ENCODE assay signal across 20 cellular contexts in genomic region chr16:85543536-85543935, GRCh38.
DNase-seq lines count a peak whose midpoint lies in the region; ATAC-seq, FAIRE-seq and TF ChIP-seq lines count a peak whose summit lies in the region.
"Had no signal": no experiment of that assay in that cellular context is flagged by ENCODE, and none has a peak within 500 bp of the region (broad histone marks: within the 10 kb centered on the region; RNA-seq: fewer than 3 reads in every experiment).

No MANE protein-coding gene starts in this region.

- H3K4me3 Mint-ChIP-seq in CD14-positive monocyte, result no peak overlapping the region
- peak overlapping the region; percentile 13 for H3K4me3 Mint-ChIP-seq in neural progenitor cell
- H3K4me3 Mint-ChIP-seq in progenitor cell of endocrine pancreas (ENCODE audit: low read depth), result no peak overlapping the region
- H3K4me3 Mint-ChIP-seq: CD8-positive, alpha-beta T cell; IgD-negative memory B cell had no signal

- H3K36me3 Mint-ChIP-seq in CD14-positive monocyte (peaks cover 12 to 14% of the 10 kb centered on the region in 2 donors), neural progenitor cell (no peaks in the 10 kb centered on the region), progenitor cell of endocrine pancreas (ENCODE audit: insufficient read depth) (no peaks in the 10 kb centered on the region)
- H3K36me3 Mint-ChIP-seq: CD8-positive, alpha-beta T cell had no signal

- no peak overlapping the region for H2BK5ac ChIP-seq in H1 (ENCODE audit: low read depth, low read length)

- H3K79me1 ChIP-seq in H1 (ENCODE audit: low read depth, low read length), result peaks cover 4% of the 10 kb centered on the region; the same call in 1 of the 2 replicates

- no peak overlapping the region for H3K4ac ChIP-seq in H1 (replicated peaks; ENCODE audit: insufficient read length, low read depth, low read length)

- H3K4me1 Mint-ChIP-seq in CD14-positive monocyte (peaks cover 45% of the 10 kb centered on the region), neural progenitor cell (peaks cover 39% of the 10 kb centered on the region), progenitor cell of endocrine pancreas (ENCODE audit: low read depth) (peaks cover 15% of the 10 kb centered on the region)

- H3K4me2 ChIP-seq in H1 (ENCODE audit: insufficient read depth in 1 of 2, low read depth in 2 of 2, low read length in 2 of 2), result no peak overlapping the region
- H3K4me2 ChIP-seq in neural progenitor cell, result no peak overlapping the region

- no peak overlapping the region for H3K14ac ChIP-seq in H1 (ENCODE audit: insufficient read length)

- H3K23me2 ChIP-seq in H1 (ENCODE audit: low read depth, low read length), result no peaks in the 10 kb centered on the region; the same call in 1 of the 2 replicates

- H2BK20ac ChIP-seq in H1 (ENCODE audit: low read length), result no peak overlapping the region

- H3K27me3 Mint-ChIP-seq in CD14-positive monocyte (ENCODE audit: low read depth in 3 of 3), result peaks cover 0 to 9% (median 1%) of the 10 kb centered on the region in 3 donors
- peaks cover 16% of the 10 kb centered on the region for H3K27me3 Mint-ChIP-seq in neural progenitor cell (ENCODE audit: insufficient read depth, low read depth)
- H3K27me3 Mint-ChIP-seq in progenitor cell of endocrine pancreas, result peaks cover 3% of the 10 kb centered on the region
- H3K27me3 Mint-ChIP-seq: IgD-negative memory B cell had no signal

- no peak overlapping the region for H2BK12ac ChIP-seq in H1 (ENCODE audit: low read depth, low read length)

- no peaks in the 10 kb centered on the region for H3F3A ChIP-seq in neural progenitor cell (ENCODE audit: low read depth)

- no peak for TF ChIP-seq RAD21 in H1 (IDR thresholded peaks at IDR 0.05 in 1 of 2, conservative IDR thresholded peaks at IDR 0.05 in 1 of 2; ENCODE audit: low read depth in 2 of 2, low read length in 2 of 2)

- H2BK15ac ChIP-seq in H1 (ENCODE audit: low read length), result no peak overlapping the region

- peak overlapping the region in 4 of 7 donors; percentile 18 to 46 (median 36) for H3K27ac Mint-ChIP-seq in CD14-positive monocyte
- no peak overlapping the region for H3K27ac Mint-ChIP-seq in neural progenitor cell
- no peak overlapping the region for H3K27ac Mint-ChIP-seq in progenitor cell of endocrine pancreas
- H3K27ac Mint-ChIP-seq: CD8-positive, alpha-beta T cell had no signal

- no peak overlapping the region for H4K5ac ChIP-seq in H1 (ENCODE audit: insufficient read length, low read depth, low read length)

- H3K4me3 ChIP-seq in SJCRH30 (no peak overlapping the region), H1 (ENCODE audit: extremely low read depth in 1 of 4, insufficient read depth in 2 of 4, low read depth in 3 of 4, low read length in 4 of 4) (no peak overlapping the region), neural progenitor cell (no peak overlapping the region)

- POLR2A ChIA-PET in H1 (lab: Charles Lee; ENCODE audit: partially characterized antibody), result interaction anchor here (1.3 kb wide), 1 partner anchor 8 kb away, joined by 3 read pairs; no protein-coding TSS in a partner anchor

- no peak overlapping the region for H4K8ac ChIP-seq in H1 (ENCODE audit: extremely low read depth, insufficient read depth, low read length)

- H3K9me3 ChIP-seq in SJCRH30 (replicated peaks) (peaks cover 6% of the 10 kb centered on the region; the same call in 1 of the 2 replicates), H1 (ENCODE audit: insufficient read depth in 2 of 2, low read depth in 1 of 2, low read length in 1 of 2) (peaks cover 8 to 9% of the 10 kb centered on the region in 2 experiments; a peak in 3 of 4 replicates), neural progenitor cell (ENCODE audit: low read depth) (peaks cover 7% of the 10 kb centered on the region)

- TF ChIP-seq CTCF in CD14-positive monocyte (IDR thresholded peaks at IDR 0.05) (no peak), H1 (IDR thresholded peaks at IDR 0.05; ENCODE audit: control extremely low read depth in 1 of 3, insufficient read depth in 1 of 3, low read depth in 1 of 3, low read length in 3 of 3) (no peak), neural progenitor cell (IDR thresholded peaks at IDR 0.05) (no peak), progenitor cell of endocrine pancreas (IDR thresholded peaks at IDR 0.05; ENCODE audit: unreplicated experiment) (no peak)

- intact Hi-C loops in CD14-positive monocyte (cut with micrococcal nuclease), result no loop called here

- ATAC-seq in GM19397 (IDR thresholded peaks at IDR 0.05; ENCODE audit: unreplicated experiment) (no peak), HG03196 (IDR thresholded peaks at IDR 0.05; ENCODE audit: unreplicated experiment) (no peak)
- ATAC-seq: CD8-positive, alpha-beta T cell had no signal

- H2AK5ac ChIP-seq in H1 (ENCODE audit: low read depth, low read length), result no peak overlapping the region

- TF ChIP-seq EP300 in H1 (IDR thresholded peaks at IDR 0.05; ENCODE audit: borderline replicate concordance in 1 of 2, low read depth in 2 of 2, low read length in 2 of 2), result no peak

- H2BK120ac ChIP-seq in H1 (replicated peaks; ENCODE audit: low read depth, low read length), result no peak overlapping the region

- peak overlapping the region; percentile 53 for H3K27ac ChIP-seq in SJCRH30
- H3K27ac ChIP-seq in H1 (ENCODE audit: low read depth, low read length), result no peak overlapping the region
- no peak overlapping the region for H3K27ac ChIP-seq in neural progenitor cell
- H3K27ac ChIP-seq: C4-2B had no signal

- no peak for FAIRE-seq in H1 (lab: Jason Lieb, UNC)
- FAIRE-seq: D721Med, G401.6, GM12891 had no signal

- CTCF ChIA-PET in H1 (lab: Charles Lee; ENCODE audit: partially characterized antibody), result interaction anchor here (1.4 to 12.9 kb wide), 6 partner anchors 8 to 123 kb away, joined by 4 to 153 read pairs (median 10); no protein-coding TSS in a partner anchor

- H3K79me2 ChIP-seq in H1 (ENCODE audit: control insufficient read depth in 1 of 2, insufficient read depth in 2 of 2, low read length in 2 of 2), result no peaks in the 10 kb centered on the region
- no peaks in the 10 kb centered on the region for H3K79me2 ChIP-seq in neural progenitor cell (ENCODE audit: low read depth)

- H3K18ac ChIP-seq in H1 (ENCODE audit: extremely low read depth, low read length), result no peak overlapping the region

- H3K9ac ChIP-seq in H1 (replicated peaks in 1 of 4; ENCODE audit: extremely low read depth in 1 of 4, low read depth in 3 of 4, low read length in 3 of 4) (no peak overlapping the region), neural progenitor cell (no peak overlapping the region)

- H3K27me3 ChIP-seq in SJCRH30 (no peaks in the 10 kb centered on the region), H1 (replicated peaks in 1 of 4; ENCODE audit: control insufficient read depth in 3 of 4, extremely low read depth in 1 of 4, insufficient read depth in 3 of 4, low read length in 3 of 4) (no peaks in the 10 kb centered on the region), neural progenitor cell (no peaks in the 10 kb centered on the region)

- H3K9me3 Mint-ChIP-seq in CD14-positive monocyte, result peaks cover 5 to 16% (median 9%) of the 10 kb centered on the region in 7 donors
- peaks cover 8% of the 10 kb centered on the region for H3K9me3 Mint-ChIP-seq in neural progenitor cell
- no peaks in the 10 kb centered on the region for H3K9me3 Mint-ChIP-seq in progenitor cell of endocrine pancreas (ENCODE audit: low read depth)
- H3K9me3 Mint-ChIP-seq: CD8-positive, alpha-beta T cell had no signal

- DNase-seq in CD14-positive monocyte (ENCODE audit: low spot score) (no peak), SJCRH30 (peak; percentile 85 to 91), H1 (ENCODE audit: low read depth in 1 of 2, low spot score in 2 of 2) (no peak), neural progenitor cell (ENCODE audit: low spot score) (no peak), NCI-H526 treated with DMSO at 0.1 percent for 48 hours (lab: John Stamatoyannopoulos, UW) (no peak), progenitor cell of endocrine pancreas (ENCODE audit: low spot score, unreplicated experiment) (no peak)
- DNase-seq: ACHN; CD8-positive, alpha-beta T cell; COR-L47; DMS153; DMS79 treated with DMSO at 0.1 percent for 48 hours; EL; HCEC 1CT had no signal

- WGBS in H1 (ENCODE audit: extremely low coverage in 1 of 2, insufficient coverage in 1 of 2, insufficient read length in 1 of 2, insufficient replicate concordance in 2 of 2, low coverage in 1 of 2, low lambda C conversion rate in 2 of 2, missing lambda C conversion rate in 1 of 2), 2 experiments, result 94% methylated on average over 4 of the region's 4 CpGs; no CpG with 5 or more reads in 1 of the 2 experiments

- H2AFZ ChIP-seq in H1 (ENCODE audit: low read length) (no peak overlapping the region), neural progenitor cell (replicated peaks) (no peak overlapping the region)

- H3K23ac ChIP-seq in H1 (ENCODE audit: insufficient read length), result no peak overlapping the region

- peaks cover 38% of the 10 kb centered on the region for H3K4me1 ChIP-seq in SJCRH30
- peaks cover 0 to 14% (median 8%) of the 10 kb centered on the region in 4 experiments; a peak in 6 of 7 replicates for H3K4me1 ChIP-seq in H1 (replicated peaks in 1 of 4; ENCODE audit: control insufficient read depth in 3 of 4, insufficient read depth in 4 of 4, low read length in 3 of 4)
- H3K4me1 ChIP-seq in neural progenitor cell, result peaks cover under 1% of the 10 kb centered on the region

- peak overlapping the region; percentile 41 for H4K91ac ChIP-seq in H1 (replicated peaks; ENCODE audit: insufficient read length, low read length)

- H3K36me3 ChIP-seq in SJCRH30 (no peaks in the 10 kb centered on the region), H1 (ENCODE audit: control insufficient read depth in 2 of 4, insufficient read depth in 4 of 4, low read length in 3 of 4) (no peaks in the 10 kb centered on the region), neural progenitor cell (no peaks in the 10 kb centered on the region)

- no peak for TF ChIP-seq POLR2A in H1 (IDR thresholded peaks at IDR 0.05; ENCODE audit: control extremely low read depth in 1 of 2, low read depth in 2 of 2, low read length in 2 of 2)

- H3K56ac ChIP-seq in H1 (replicated peaks; ENCODE audit: insufficient read length, low read depth, low read length), result no peak overlapping the region

- no peaks in the 10 kb centered on the region for H4K20me1 ChIP-seq in H1 (replicated peaks in 1 of 2; ENCODE audit: control insufficient read depth in 1 of 2, insufficient read depth in 2 of 2, low read length in 2 of 2)
- no peaks in the 10 kb centered on the region for H4K20me1 ChIP-seq in neural progenitor cell (ENCODE audit: low read depth)

TF ChIP-seq in H1, 55 proteins besides CTCF, POLR2A, EP300 and RAD21 (continues in another document):
- TF ChIP-seq ZNF274 (IDR thresholded peaks at IDR 0.05; ENCODE audit: borderline replicate concordance, extremely low read depth, low read length) (no peak), CHD2 (IDR thresholded peaks at IDR 0.05; ENCODE audit: low read length) (no peak), KDM5A (IDR thresholded peaks at IDR 0.05; ENCODE audit: low read length) (no peak), TEAD4 (IDR thresholded peaks at IDR 0.05; ENCODE audit: low read depth, low read length) (no peak), SIN3A (conservative IDR thresholded peaks at IDR 0.05 in 1 of 2, IDR thresholded peaks at IDR 0.05 in 1 of 2; ENCODE audit: low read depth in 1 of 2, low read length in 2 of 2) (no peak)

Comparison
In these comparisons a context has a peak if more than half of its experiments do, and no peak if none do; other contexts are left out.
1. DNase-seq: peak in SJCRH30 (2 of 2); none in CD14-positive monocyte (single experiment), H1 (0 of 2), neural progenitor cell (single experiment), NCI-H526 treated with DMSO at 0.1 percent for 48 hours (single experiment) and progenitor cell of endocrine pancreas (single experiment).
2. H3K27ac Mint-ChIP-seq: peak in CD14-positive monocyte (4 of 7); none in neural progenitor cell (single experiment) and progenitor cell of endocrine pancreas (single experiment).